ENCODE assay signal across 8 cellular contexts in the genomic region with DNA sequence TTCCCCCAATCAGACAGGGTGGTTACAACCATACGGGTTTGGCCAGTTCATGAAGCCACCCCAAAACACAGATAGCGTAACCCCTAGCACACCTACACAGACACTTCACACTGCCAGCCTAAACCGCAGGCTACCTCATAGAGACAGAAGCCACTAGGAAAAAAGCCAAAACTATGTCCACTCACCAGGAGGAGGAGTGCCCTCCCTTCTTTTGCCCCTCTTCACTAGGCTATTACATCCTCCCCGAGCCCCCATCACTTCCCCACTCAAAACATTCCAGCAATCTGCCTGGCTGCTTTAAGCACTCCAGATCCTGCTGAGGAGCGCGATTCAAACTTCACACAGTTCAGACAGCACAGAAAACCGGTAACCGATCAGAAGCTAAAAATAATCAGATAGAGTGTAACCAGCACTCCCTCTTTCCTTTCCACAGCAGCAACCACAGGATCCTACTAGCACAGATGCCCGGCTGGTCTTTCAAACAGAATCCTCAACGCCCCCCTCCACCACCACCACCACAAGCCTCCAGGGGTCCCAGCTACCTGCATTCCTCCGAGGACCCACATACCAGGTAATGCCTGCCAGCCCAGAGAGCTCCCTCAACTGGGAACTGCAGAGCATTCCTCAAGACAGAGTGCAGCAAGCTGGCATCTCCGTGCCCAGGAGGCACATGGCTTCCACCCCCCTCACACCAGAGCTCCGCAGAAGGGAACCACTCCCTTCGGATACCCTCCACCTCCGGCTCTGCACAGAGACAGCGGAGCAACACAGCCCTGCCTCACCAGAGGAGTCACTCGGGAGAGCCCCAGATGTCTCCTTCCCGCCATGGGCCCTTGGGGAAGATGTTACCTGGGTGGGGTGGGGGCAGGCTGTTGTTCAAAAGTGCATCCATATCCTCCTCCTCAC. TPM values are rescaled to one million over a fixed set of nuclear protein-coding genes. Genes with fewer than 3 reads are reported as not detected.
A peak's percentile ranks its signal among the peaks of the same experiment; 100 is the strongest.
DNase-seq lines count a peak whose midpoint lies in the region; ATAC-seq and TF ChIP-seq lines count a peak whose summit lies in the region.

No MANE protein-coding gene starts in this region.

- peak overlapping the region; percentile 16 for H3K4me3 ChIP-seq in KMS-11 (IDR thresholded peaks at IDR 0.05; ENCODE audit: insufficient read depth, low read depth, low read length)
- peak overlapping the region; percentile 83 to 93 for H3K4me3 ChIP-seq in foreskin fibroblast (ENCODE audit: low read depth in 1 of 2, low read length in 2 of 2)

- TF ChIP-seq CTCF in KMS-11 (conservative IDR thresholded peaks at IDR 0.05; ENCODE audit: low read depth, low read length) (no peak), foreskin fibroblast (IDR thresholded peaks at IDR 0.05; ENCODE audit: low read depth, low read length) (no peak), GM20000 (IDR thresholded peaks at IDR 0.05; ENCODE audit: extremely low read depth, missing control alignments) (no peak)

- no peak overlapping the region for H2AFZ ChIP-seq in KMS-11 (ENCODE audit: low read depth)

- H3K27ac Mint-ChIP-seq in activated T-helper 17 cell treated with anti-CD3 and anti-CD28 coated beads, Interleukin-2, amount 50 U/mL, for 72 hours: peak overlapping the region; percentile 92

- peak overlapping the region; percentile 45; the same call in 1 of the 2 replicates for H3K27ac ChIP-seq in KMS-11

- peaks cover 5% of the 10 kb centered on the region; the same call in 1 of the 2 replicates for H3K36me3 ChIP-seq in KMS-11 (ENCODE audit: insufficient read depth)

- H3K4me3 Mint-ChIP-seq in activated T-helper 17 cell treated with anti-CD3 and anti-CD28 coated beads, Interleukin-2, amount 50 U/mL, for 72 hours: no peak overlapping the region

- H3K79me2 ChIP-seq in KMS-11 (ENCODE audit: insufficient read depth, low read depth): peaks cover 51% of the 10 kb centered on the region

- H3K36me3 Mint-ChIP-seq in activated T-helper 17 cell treated with anti-CD3 and anti-CD28 coated beads, Interleukin-2, amount 50 U/mL, for 72 hours (ENCODE audit: low read depth): peaks cover 56% of the 10 kb centered on the region

- H3K4me1 Mint-ChIP-seq in activated T-helper 17 cell treated with anti-CD3 and anti-CD28 coated beads, Interleukin-2, amount 50 U/mL, for 72 hours: peaks cover 38% of the 10 kb centered on the region

- peak; percentile 57 for ATAC-seq in activated T-helper 17 cell treated with anti-CD3 and anti-CD28 coated beads, Interleukin-2, amount 50 U/mL, for 72 hours (replicated peaks)

- H3K27me3 Mint-ChIP-seq in activated T-helper 17 cell treated with anti-CD3 and anti-CD28 coated beads, Interleukin-2, amount 50 U/mL, for 72 hours: no peaks in the 10 kb centered on the region

- no peaks in the 10 kb centered on the region for H3K9me3 Mint-ChIP-seq in activated T-helper 17 cell treated with anti-CD3 and anti-CD28 coated beads, Interleukin-2, amount 50 U/mL, for 72 hours

- peak overlapping the region; percentile 49; the same call in 1 of the 2 replicates for H3K9ac ChIP-seq in KMS-11

- DNase-seq in CD1c-positive myeloid dendritic cell (ENCODE audit: extremely low spot score) (peak; percentile 34), foreskin fibroblast (peak in 1 of 2 donors; percentile 52), nucleus accumbens (lab: John Stamatoyannopoulos, UW) (peak in 33 of 56 donors; percentile 24 to 78 (median 60)), T1000 (lab: John Stamatoyannopoulos, UW) (no peak), NCI-H2081 treated with DMSO at 0.1 percent for 48 hours (lab: John Stamatoyannopoulos, UW) (no peak), GM20000 (ENCODE audit: low spot score) (no peak)

- peaks cover 13% of the 10 kb centered on the region for H4K20me1 ChIP-seq in KMS-11 (ENCODE audit: insufficient read depth)

- H3K4me1 ChIP-seq in KMS-11 (ENCODE audit: low read depth, poor library complexity, severe bottlenecking): peaks cover 38% of the 10 kb centered on the region

- H3K27me3 ChIP-seq in KMS-11 (ENCODE audit: insufficient read depth, low read depth): no peaks in the 10 kb centered on the region

- peak overlapping the region; percentile 96 for H3K4me2 ChIP-seq in KMS-11

RNA-seq across cellular contexts. Expression of gene CHD4, which starts 1.5 kb away (rescaled TPM):
- total RNA-seq in activated T-helper 17 cell treated with anti-CD3 and anti-CD28 coated beads, Interleukin-2, amount 50 U/mL, for 72 hours: 100 to 1,000 TPM; 267 to 285 TPM

RNA-seq across cellular contexts. Expression of gene LPAR5, which starts 30.1 kb away (rescaled TPM):
- 1 to 10 TPM; 3.1 to 4.5 TPM for total RNA-seq in activated T-helper 17 cell treated with anti-CD3 and anti-CD28 coated beads, Interleukin-2, amount 50 U/mL, for 72 hours

RNA-seq across cellular contexts. Expression of gene NOP2, which starts 37.6 kb away (rescaled TPM):
- total RNA-seq in activated T-helper 17 cell treated with anti-CD3 and anti-CD28 coated beads, Interleukin-2, amount 50 U/mL, for 72 hours: 100 to 1,000 TPM in 1 of 2 donors, 10 to 100 TPM in 1; 61.6 to 133 TPM

RNA-seq across cellular contexts. Expression of gene ACRBP, which starts 41.6 kb away (rescaled TPM):
- total RNA-seq in activated T-helper 17 cell treated with anti-CD3 and anti-CD28 coated beads, Interleukin-2, amount 50 U/mL, for 72 hours: 1 to 10 TPM in 1 of 2 donors, under 1 TPM in 1; 0.78 to 2.6 TPM

RNA-seq across cellular contexts. Expression of gene IFFO1, which starts 49.8 kb away (rescaled TPM):
- total RNA-seq in activated T-helper 17 cell treated with anti-CD3 and anti-CD28 coated beads, Interleukin-2, amount 50 U/mL, for 72 hours: 10 to 100 TPM in 1 of 2 donors, 1 to 10 TPM in 1; 8.0 to 13.0 TPM

Comparison
In these comparisons a context has a peak if more than half of its experiments do, and no peak if none do; other contexts are left out.
1. DNase-seq: peak in CD1c-positive myeloid dendritic cell (single experiment) and nucleus accumbens (33 of 56); none in T1000 (single experiment), NCI-H2081 treated with DMSO at 0.1 percent for 48 hours (single experiment) and GM20000 (single experiment).